ENCODE assay signal across 16 cellular contexts in the genomic region with DNA sequence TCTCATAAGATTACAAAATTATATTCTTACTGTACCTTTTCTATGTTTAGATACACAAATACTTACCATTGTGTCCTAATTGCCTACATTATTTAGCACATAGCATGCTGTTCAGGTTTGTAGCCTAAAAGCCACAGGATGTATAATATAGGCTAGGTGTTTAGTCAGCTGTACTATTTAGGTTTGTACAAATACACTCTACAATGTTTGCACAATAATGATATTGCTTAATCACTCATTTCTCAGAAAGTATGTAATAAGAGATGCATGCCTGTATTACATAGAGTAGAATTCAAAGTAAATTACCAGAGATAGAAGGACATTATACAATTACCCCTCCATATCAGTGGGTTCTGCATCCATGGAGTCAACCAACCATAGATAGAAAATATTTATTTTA.
DNase-seq lines count a peak whose midpoint lies in the region; ATAC-seq and TF ChIP-seq lines count a peak whose summit lies in the region.
"Had no signal": no experiment of that assay in that cellular context is flagged by ENCODE, and none has a peak within 500 bp of the region (broad histone marks: within the 10 kb centered on the region; RNA-seq: fewer than 3 reads in every experiment).

No MANE protein-coding gene starts in this region.

- no peaks in the 10 kb centered on the region for H3K79me2 ChIP-seq in GM23248 (ENCODE audit: insufficient read depth)

- H3K27ac Mint-ChIP-seq in stimulated activated effector memory CD8-positive, alpha-beta T cell treated with anti-CD3 and anti-CD28 coated beads, Interleukin-12 subunit alpha, Interleukin-12 subunit beta, amount 100 ng/mL, for 72 hours = no peak overlapping the region
- H3K27ac Mint-ChIP-seq: activated B cell treated with CpG ODN at 0.5 μM for 24 hours had no signal

- H3K4me2 ChIP-seq in GM23248 (ENCODE audit: unreplicated experiment) = no peak overlapping the region
- H3K4me2 ChIP-seq: BLaER1 treated with 17β-estradiol and CSF1 and Interleukin-3, amounts not matched to agents 10 nM and 100 nM had no signal

- H3K27ac ChIP-seq in GM23248 = no peak overlapping the region
- no peak overlapping the region for H3K27ac ChIP-seq in psoas muscle
- H3K27ac ChIP-seq in ovary = no peak overlapping the region
- H3K27ac ChIP-seq: BLaER1 treated with 17β-estradiol and CSF1 and Interleukin-3, amounts not matched to agents 10 nM and 100 nM; esophagus muscularis mucosa had no signal

- H3K9me3 Mint-ChIP-seq in stimulated activated effector memory CD8-positive, alpha-beta T cell treated with anti-CD3 and anti-CD28 coated beads, Interleukin-12 subunit alpha, Interleukin-12 subunit beta, amount 100 ng/mL, for 72 hours = peaks cover 11% of the 10 kb centered on the region
- H3K9me3 Mint-ChIP-seq: activated B cell treated with CpG ODN at 0.5 μM for 24 hours had no signal

- H3K9me2 ChIP-seq in GM23248 (ENCODE audit: insufficient read depth) = no peaks in the 10 kb centered on the region

- H4K20me1 ChIP-seq in GM23248 (ENCODE audit: insufficient read depth) = no peaks in the 10 kb centered on the region
- H4K20me1 ChIP-seq: BLaER1 treated with 17β-estradiol and CSF1 and Interleukin-3, amounts not matched to agents 10 nM and 100 nM had no signal

- no peak for TF ChIP-seq POLR2A in ovary (IDR thresholded peaks at IDR 0.05)

- H3K27me3 ChIP-seq in GM23248 (replicated peaks; ENCODE audit: insufficient read depth) (no peaks in the 10 kb centered on the region), psoas muscle (ENCODE audit: insufficient read depth in 3 of 3, low read length in 2 of 3) (no peaks in the 10 kb centered on the region), ovary (no peaks in the 10 kb centered on the region)
- H3K27me3 ChIP-seq: BLaER1 treated with 17β-estradiol and CSF1 and Interleukin-3, amounts not matched to agents 10 nM and 100 nM; esophagus muscularis mucosa had no signal

- H3K4me3 Mint-ChIP-seq in stimulated activated effector memory CD8-positive, alpha-beta T cell treated with anti-CD3 and anti-CD28 coated beads, Interleukin-12 subunit alpha, Interleukin-12 subunit beta, amount 100 ng/mL, for 72 hours = no peak overlapping the region
- H3K4me3 Mint-ChIP-seq: activated B cell treated with CpG ODN at 0.5 μM for 24 hours had no signal

- DNase-seq in GM23248 = peak; percentile 38
- peak; percentile 93 for DNase-seq in NCI-H146 treated with DMSO at 0.1 percent for 48 hours (lab: John Stamatoyannopoulos, UW; ENCODE audit: unreplicated experiment)
- DNase-seq in SHP77 treated with DMSO at 0.1 percent for 48 hours (lab: John Stamatoyannopoulos, UW) = peak; percentile 39
- DNase-seq in fibroblast of villous mesenchyme (ENCODE audit: low read depth) = peak; percentile 78
- no peak for DNase-seq in psoas muscle
- no peak for DNase-seq in ovary
- no peak for DNase-seq in stimulated activated effector memory CD8-positive, alpha-beta T cell treated with anti-CD3 and anti-CD28 coated beads, Interleukin-12 subunit alpha, Interleukin-12 subunit beta, amount 100 ng/mL, for 72 hours (ENCODE audit: low spot score in 2 of 2)
- DNase-seq: activated B cell treated with CpG ODN at 0.5 μM for 24 hours; activated naive CD4-positive, alpha-beta T cell; DND-41; NCI-H82; stimulated activated naive CD4-positive, alpha-beta T cell had no signal

- H2AFZ ChIP-seq in GM23248 = no peak overlapping the region

- H3K9ac ChIP-seq in GM23248 = no peak overlapping the region
- H3K9ac ChIP-seq: BLaER1 treated with 17β-estradiol and CSF1 and Interleukin-3, amounts not matched to agents 10 nM and 100 nM had no signal

- H3K4me1 ChIP-seq in GM23248 (ENCODE audit: insufficient read depth) (peaks cover 13% of the 10 kb centered on the region), psoas muscle (no peaks in the 10 kb centered on the region), ovary (ENCODE audit: insufficient read depth) (no peaks in the 10 kb centered on the region)
- H3K4me1 ChIP-seq: BLaER1 treated with 17β-estradiol and CSF1 and Interleukin-3, amounts not matched to agents 10 nM and 100 nM; esophagus muscularis mucosa had no signal

- no peak for TF ChIP-seq EP300 in ovary (IDR thresholded peaks at IDR 0.05)

- no peak for ATAC-seq in psoas muscle
- ATAC-seq in HG03432 (IDR thresholded peaks at IDR 0.05; ENCODE audit: unreplicated experiment) = no peak
- ATAC-seq in stimulated activated effector memory CD8-positive, alpha-beta T cell treated with anti-CD3 and anti-CD28 coated beads, Interleukin-12 subunit alpha, Interleukin-12 subunit beta, amount 100 ng/mL, for 72 hours = no peak
- ATAC-seq: left lobe of liver had no signal

- no peaks in the 10 kb centered on the region for H3K4me1 Mint-ChIP-seq in stimulated activated effector memory CD8-positive, alpha-beta T cell treated with anti-CD3 and anti-CD28 coated beads, Interleukin-12 subunit alpha, Interleukin-12 subunit beta, amount 100 ng/mL, for 72 hours
- H3K4me1 Mint-ChIP-seq: activated B cell treated with CpG ODN at 0.5 μM for 24 hours had no signal

- H3K9me3 ChIP-seq in GM23248 (ENCODE audit: low read depth) (no peaks in the 10 kb centered on the region), psoas muscle (no peaks in the 10 kb centered on the region), ovary (no peaks in the 10 kb centered on the region)
- H3K9me3 ChIP-seq: BLaER1 treated with 17β-estradiol and CSF1 and Interleukin-3, amounts not matched to agents 10 nM and 100 nM; esophagus muscularis mucosa had no signal

- H3K36me3 ChIP-seq in GM23248 (ENCODE audit: low read depth) = no peaks in the 10 kb centered on the region
- no peaks in the 10 kb centered on the region for H3K36me3 ChIP-seq in psoas muscle (ENCODE audit: insufficient read depth in 1 of 2, low read depth in 1 of 2)
- H3K36me3 ChIP-seq in ovary = no peaks in the 10 kb centered on the region
- H3K36me3 ChIP-seq: BLaER1 treated with 17β-estradiol and CSF1 and Interleukin-3, amounts not matched to agents 10 nM and 100 nM; esophagus muscularis mucosa had no signal

- in situ Hi-C loops in GM23248 (cut with MboI) = no loop called here

- H3K4me3 ChIP-seq in GM23248 = no peak overlapping the region
- no peak overlapping the region for H3K4me3 ChIP-seq in fibroblast of villous mesenchyme (ENCODE audit: low read depth, low read length)
- no peak overlapping the region for H3K4me3 ChIP-seq in psoas muscle
- H3K4me3 ChIP-seq in ovary = no peak overlapping the region
- H3K4me3 ChIP-seq: BLaER1 treated with 17β-estradiol and CSF1 and Interleukin-3, amounts not matched to agents 10 nM and 100 nM; esophagus muscularis mucosa had no signal

- H3F3A ChIP-seq in GM23248 (ENCODE audit: insufficient read depth) = peaks cover 7% of the 10 kb centered on the region; the same call in 1 of the 2 replicates

- intact Hi-C loops in psoas muscle (cut with DNase I) (loop anchor here in 1 of 2 donors (10.0 kb wide), 1 partner anchor 98 kb away; no protein-coding TSS in a partner anchor), ovary (cut with DNase I) (no loop called here)

- no peaks in the 10 kb centered on the region for H3K36me3 Mint-ChIP-seq in stimulated activated effector memory CD8-positive, alpha-beta T cell treated with anti-CD3 and anti-CD28 coated beads, Interleukin-12 subunit alpha, Interleukin-12 subunit beta, amount 100 ng/mL, for 72 hours

- no peak for TF ChIP-seq CTCF in fibroblast of villous mesenchyme (IDR thresholded peaks at IDR 0.05; ENCODE audit: insufficient read depth, low read depth, low read length)
- no peak for TF ChIP-seq CTCF in psoas muscle (IDR thresholded peaks at IDR 0.05)
- no peak for TF ChIP-seq CTCF in ovary (IDR thresholded peaks at IDR 0.05)

Comparison
In these comparisons a context has a peak if more than half of its experiments do, and no peak if none do; other contexts are left out.
1. DNase-seq: peak in GM23248 (single experiment), NCI-H146 treated with DMSO at 0.1 percent for 48 hours (single experiment), SHP77 treated with DMSO at 0.1 percent for 48 hours (single experiment) and fibroblast of villous mesenchyme (single experiment); none in psoas muscle (0 of 2), ovary (0 of 5) and stimulated activated effector memory CD8-positive, alpha-beta T cell treated with anti-CD3 and anti-CD28 coated beads, Interleukin-12 subunit alpha, Interleukin-12 subunit beta, amount 100 ng/mL, for 72 hours (0 of 2).